11 cellular contexts compared by ENCODE assay signal in the genomic region with DNA sequence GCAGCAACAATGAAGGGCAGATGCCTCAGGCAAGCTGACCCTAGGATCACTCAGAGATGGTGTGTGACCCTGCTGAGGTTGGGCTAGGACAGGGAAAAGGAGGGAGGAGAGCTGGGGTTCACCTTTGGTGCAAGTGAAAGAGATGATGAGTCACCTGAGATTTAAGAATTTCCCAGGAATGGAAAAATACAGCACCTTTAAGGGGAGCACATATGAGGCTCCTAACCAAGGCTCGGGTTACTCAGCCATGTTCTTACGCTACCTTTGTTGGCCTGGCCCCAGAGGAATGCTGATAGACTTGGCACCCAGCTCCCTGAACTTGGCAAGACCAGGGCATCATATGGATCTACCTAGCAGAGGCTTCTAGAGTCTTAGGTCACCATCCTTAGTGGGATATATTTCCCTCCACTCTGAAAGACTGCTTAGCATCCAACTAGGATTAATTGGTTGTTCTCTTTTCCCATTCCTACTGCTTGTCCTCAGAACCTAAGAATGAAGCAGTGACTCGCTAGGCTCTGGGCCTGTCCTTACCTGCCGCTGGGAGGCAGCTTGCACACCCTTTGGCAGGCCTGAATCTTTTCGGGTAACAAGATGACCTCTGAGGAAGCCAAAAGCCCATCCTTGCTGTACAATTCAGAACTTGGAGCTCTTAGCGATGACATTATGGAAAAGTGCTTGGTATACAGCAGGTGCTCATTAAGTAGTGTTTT. TPM values are rescaled to one million over a fixed set of nuclear protein-coding genes. Genes with fewer than 3 reads are reported as not detected.
DNase-seq lines count a peak whose midpoint lies in the region; ATAC-seq, FAIRE-seq and TF ChIP-seq lines count a peak whose summit lies in the region.
"Had no signal": no experiment of that assay in that cellular context is flagged by ENCODE, and none has a peak within 500 bp of the region (broad histone marks: within the 10 kb centered on the region; RNA-seq: fewer than 3 reads in every experiment).

No MANE protein-coding gene starts in this region.

- peaks cover 2% of the 10 kb centered on the region for H3K36me3 Mint-ChIP-seq in activated CD4-positive, alpha-beta T cell treated with anti-CD3 and anti-CD28 coated beads for 36 hours (ENCODE audit: low read depth)

- no TSS peak for BruUV-seq in Panc1 (replicated peaks; lab: Mats Ljungman, UMichigan)

- CTCF ChIA-PET in activated CD4-positive, alpha-beta T cell treated with anti-CD3 and anti-CD28 coated beads for 36 hours (lab: Charles Lee): interaction anchor here (1.0 to 1.1 kb wide), 2 partner anchors 8 to 10 kb away, joined by 3 read pairs; no protein-coding TSS in a partner anchor
- CTCF ChIA-PET in Panc1 (lab: Charles Lee): no interaction called here

- H3K4me3 ChIP-seq in Panc1 (ENCODE audit: low read depth in 2 of 2, low read length in 2 of 2) (no peak overlapping the region), keratinocyte (ENCODE audit: control insufficient read depth in 2 of 3, extremely low read depth in 1 of 3, insufficient read depth in 2 of 3, low read depth in 1 of 3, low read length in 3 of 3) (peak overlapping the region in 2 of 3 experiments; percentile 31 to 50)

- no peak for TF ChIP-seq CTCF in Panc1 (IDR thresholded peaks at IDR 0.05)
- TF ChIP-seq CTCF in keratinocyte (optimal IDR thresholded peaks at IDR 0.05 in 1 of 3, IDR thresholded peaks at IDR 0.05 in 1 of 3, conservative IDR thresholded peaks at IDR 0.05 in 1 of 3; ENCODE audit: extremely low read depth in 1 of 3, insufficient read depth in 2 of 3, low read length in 3 of 3): peak; percentile 19 to 70 (median 44)

- no peak for TF ChIP-seq POLR2A in H54 (IDR thresholded peaks at IDR 0.05; ENCODE audit: low read depth, low read length)

- no peaks in the 10 kb centered on the region for H3K9me3 Mint-ChIP-seq in activated CD4-positive, alpha-beta T cell treated with anti-CD3 and anti-CD28 coated beads for 36 hours (ENCODE audit: low read depth)

- peak; percentile 14 for ATAC-seq in activated CD4-positive, alpha-beta T cell treated with anti-CD3 and anti-CD28 coated beads for 36 hours
- peak; percentile 27 for ATAC-seq in Panc1

- H3K36me3 ChIP-seq in Panc1 (ENCODE audit: control insufficient read depth, insufficient read depth, low read length) (peaks cover 5% of the 10 kb centered on the region; the same call in 1 of the 2 replicates), keratinocyte (ENCODE audit: control insufficient read depth in 2 of 2, extremely low read depth in 1 of 2, insufficient read depth in 2 of 2, low read length in 2 of 2) (no peaks in the 10 kb centered on the region)

- H3K27ac ChIP-seq in Panc1 (ENCODE audit: low read length) (peak overlapping the region; percentile 58), keratinocyte (ENCODE audit: control insufficient read depth, insufficient read depth, low read length) (peak overlapping the region; percentile 96), substantia nigra (ENCODE audit: low read depth, low read length, poor library complexity, severe bottlenecking) (peak overlapping the region; percentile 42)

- no peaks in the 10 kb centered on the region for H4K20me1 ChIP-seq in keratinocyte (ENCODE audit: control insufficient read depth, extremely low read depth, insufficient read depth, low read length)

- H3K27me3 Mint-ChIP-seq in activated CD4-positive, alpha-beta T cell treated with anti-CD3 and anti-CD28 coated beads for 36 hours: no peaks in the 10 kb centered on the region

- no peaks in the 10 kb centered on the region for H3K27me3 ChIP-seq in Panc1 (ENCODE audit: control insufficient read depth, insufficient read depth, low read length)
- no peaks in the 10 kb centered on the region for H3K27me3 ChIP-seq in keratinocyte (ENCODE audit: control insufficient read depth, extremely low read depth, insufficient read depth, low read length)

- peak overlapping the region; percentile 75 for H3K9ac ChIP-seq in keratinocyte (ENCODE audit: control insufficient read depth, extremely low read depth, insufficient read depth, low read length)

- intact Hi-C loops in activated CD4-positive, alpha-beta T cell treated with anti-CD3 and anti-CD28 coated beads for 36 hours (cut with DNase I, micrococcal nuclease): no loop called here
- intact Hi-C loops in Panc1 (cut with micrococcal nuclease; ENCODE audit: unreplicated experiment) (no loop called here), cardiac septum (cut with DNase I) (no loop called here)

- peak overlapping the region; percentile 83 for H2AFZ ChIP-seq in keratinocyte (ENCODE audit: control insufficient read depth, low read length)

- H3K9me3 ChIP-seq in Panc1 (ENCODE audit: control insufficient read depth, insufficient read depth, low read depth, low read length) (no peaks in the 10 kb centered on the region), keratinocyte (ENCODE audit: control insufficient read depth, low read depth, low read length) (no peaks in the 10 kb centered on the region)

- H3K4me1 Mint-ChIP-seq in activated CD4-positive, alpha-beta T cell treated with anti-CD3 and anti-CD28 coated beads for 36 hours: peaks cover 22% of the 10 kb centered on the region

- DNase-seq in activated CD4-positive, alpha-beta T cell treated with anti-CD3 and anti-CD28 coated beads for 36 hours: peak; percentile 9
- DNase-seq in activated CD4-positive, alpha-beta T cell treated with anti-CD3 and anti-CD28 coated beads for 4 hours: no peak
- DNase-seq in Panc1 (ENCODE audit: low read depth, low spot score) (no peak), keratinocyte (ENCODE audit: low read depth, low spot score) (peak; percentile 75), substantia nigra (lab: John Stamatoyannopoulos, UW) (peak in 1 of 49 donors; percentile 25), H54 (ENCODE audit: insufficient read length, low spot score) (no peak), cardiac septum (ENCODE audit: low spot score) (no peak)
- no peak for DNase-seq in activated CD4-positive, alpha-beta T cell treated with anti-CD3 and anti-CD28 coated beads for 1 hour
- DNase-seq: activated CD4-positive, CD25-positive, alpha-beta regulatory T cell treated with anti-CD3 and anti-CD28 coated beads, Interleukin-2, amount 50 U/mL, for 72 hours; caudate nucleus; MV-4-11 had no signal

- POLR2A ChIA-PET in activated CD4-positive, alpha-beta T cell treated with anti-CD3 and anti-CD28 coated beads for 36 hours (lab: Charles Lee): interaction anchor here (0.6 to 1.8 kb wide), 4 partner anchors 10 to 18 kb away, joined by 3 to 7 read pairs (median 3); partner anchors contain the start of gene TRAFD1
- POLR2A ChIA-PET in Panc1 (lab: Charles Lee): interaction anchor here (1.2 kb wide), 1 partner anchor 11 kb away, joined by 4 read pairs; no protein-coding TSS in a partner anchor

- peak overlapping the region; percentile 7 for H3K27ac Mint-ChIP-seq in activated CD4-positive, alpha-beta T cell treated with anti-CD3 and anti-CD28 coated beads for 36 hours

- FAIRE-seq in keratinocyte (lab: Jason Lieb, UNC): peak; percentile 86
- FAIRE-seq in H54 (lab: Jason Lieb, UNC): no peak

- in situ Hi-C loops in Panc1 (cut with HindIII; ENCODE audit: low pct_unique_long_range_greater_than_20kb, low sequenced_read_pairs): no loop called here

- H3K79me2 ChIP-seq in keratinocyte (ENCODE audit: control insufficient read depth, insufficient read depth, low read length): peaks cover 14% of the 10 kb centered on the region

- dilution Hi-C loops in keratinocyte (cut with MboI; ENCODE audit: extremely low pct_ligation_motif_present, low sequenced_read_pairs): no loop called here

- H3K4me3 Mint-ChIP-seq in activated CD4-positive, alpha-beta T cell treated with anti-CD3 and anti-CD28 coated beads for 36 hours: no peak overlapping the region

- H3K9me1 ChIP-seq in keratinocyte (ENCODE audit: control insufficient read depth, extremely low read depth, insufficient read depth, low read length): no peaks in the 10 kb centered on the region

- peak overlapping the region; percentile 89 for H3K4me2 ChIP-seq in keratinocyte (ENCODE audit: control insufficient read depth, extremely low read depth, insufficient read depth, low read depth, low read length)

- H3K4me1 ChIP-seq in Panc1 (ENCODE audit: control insufficient read depth, insufficient read depth, low read length) (peaks cover 26% of the 10 kb centered on the region), keratinocyte (ENCODE audit: control insufficient read depth, extremely low read depth, insufficient read depth, low read length) (peaks cover 28% of the 10 kb centered on the region)

RNA-seq across cellular contexts. Expression of gene NAA25, which starts 4.0 kb away (rescaled TPM):
- 10 to 100 TPM; 50.9 to 58.5 TPM for total RNA-seq in activated CD4-positive, alpha-beta T cell treated with anti-CD3 and anti-CD28 coated beads for 36 hours
- 32.2 TPM for total RNA-seq in Panc1 (2021; ENCODE audit: unreplicated experiment)
- 9.4 TPM for polyA plus RNA-seq in Panc1 (2012; ENCODE audit: insufficient read length)
- polyA plus RNA-seq in keratinocyte: 18.9 to 26.1 TPM (median 20.3 TPM) in 3 replicates
- polyA plus RNA-seq in keratinocyte (2011; ENCODE audit: low read depth): 16.4 TPM
- 7.1 and 18.5 TPM in 2 replicates for polyA plus RNA-seq in keratinocyte (2011; cell fraction: cytosol; rRNA removed)
- 40.1 and 45.0 TPM in 2 replicates for polyA plus RNA-seq in keratinocyte (2011; cell fraction: nucleus; rRNA removed)
- polyA plus RNA-seq in keratinocyte (2012; ENCODE audit: low replicate concordance): 12.6 and 13.3 TPM in 2 replicates
- polyA minus RNA-seq in keratinocyte: 20.6 to 47.8 TPM (median 36.4 TPM) in 3 replicates
- polyA minus RNA-seq in keratinocyte (2011; cell fraction: cytosol; rRNA and poly(A)+ RNA removed): 8.8 TPM
- polyA minus RNA-seq in keratinocyte (2011; cell fraction: nucleus; rRNA and poly(A)+ RNA removed): 24.4 and 54.2 TPM in 2 replicates
- 23.1 TPM for total RNA-seq in cardiac septum

RNA-seq across cellular contexts. Expression of gene TRAFD1, which starts 12.8 kb away (rescaled TPM):
- 10 to 100 TPM; 52.5 to 54.1 TPM for total RNA-seq in activated CD4-positive, alpha-beta T cell treated with anti-CD3 and anti-CD28 coated beads for 36 hours
- total RNA-seq in Panc1 (2021; ENCODE audit: unreplicated experiment) (32.9 TPM), cardiac septum (32.3 TPM)
- polyA plus RNA-seq in Panc1 (2012; ENCODE audit: insufficient read length): 21.2 TPM
- 23.7 to 33.1 TPM (median 25.6 TPM) in 3 replicates for polyA plus RNA-seq in keratinocyte
- polyA plus RNA-seq in keratinocyte (2011; ENCODE audit: low read depth): 22.5 TPM
- polyA plus RNA-seq in keratinocyte (2011; cell fraction: cytosol; rRNA removed): 19.4 and 26.8 TPM in 2 replicates
- 38.6 and 43.0 TPM in 2 replicates for polyA plus RNA-seq in keratinocyte (2011; cell fraction: nucleus; rRNA removed)
- polyA plus RNA-seq in keratinocyte (2012; ENCODE audit: low replicate concordance): 20.2 and 24.3 TPM in 2 replicates
- polyA minus RNA-seq in keratinocyte: 12.3 to 37.4 TPM (median 33.8 TPM) in 3 replicates
- polyA minus RNA-seq in keratinocyte (2011; cell fraction: cytosol; rRNA and poly(A)+ RNA removed): 13.4 TPM
- polyA minus RNA-seq in keratinocyte (2011; cell fraction: nucleus; rRNA and poly(A)+ RNA removed): 15.7 and 24.7 TPM in 2 replicates

Comparison
In these comparisons a context has a peak if more than half of its experiments do, and no peak if none do; other contexts are left out.
1. DNase-seq: peak in activated CD4-positive, alpha-beta T cell treated with anti-CD3 and anti-CD28 coated beads for 36 hours (single experiment) and keratinocyte (single experiment); none in activated CD4-positive, alpha-beta T cell treated with anti-CD3 and anti-CD28 coated beads for 4 hours (0 of 2), Panc1 (single experiment), activated CD4-positive, alpha-beta T cell treated with anti-CD3 and anti-CD28 coated beads for 1 hour (single experiment), H54 (single experiment) and cardiac septum (single experiment).
2. H3K27ac ChIP-seq: peak in every context shown above with its lines; median percentile 96 in keratinocyte; 58 in Panc1; 42 in substantia nigra.
3. H3K4me3 ChIP-seq: peak in keratinocyte (2 of 3); none in Panc1 (0 of 2).